ENCODE assay signal across 14 cellular contexts in genomic region chr9:134546231-134546731, GRCh38.
DNase-seq lines count a peak whose midpoint lies in the region; ATAC-seq and TF ChIP-seq lines count a peak whose summit lies in the region.
"Had no signal": no experiment of that assay in that cellular context is flagged by ENCODE, and none has a peak within 500 bp of the region (broad histone marks: within the 10 kb centered on the region; RNA-seq: fewer than 3 reads in every experiment).

No MANE protein-coding gene starts in this region.

- H3K36me3 Mint-ChIP-seq in activated T-cell treated with anti-CD3 and anti-CD28 coated beads, Interleukin-2, amount 50 U/mL, for 24 hours (ENCODE audit: low read depth): no peaks in the 10 kb centered on the region
- H3K36me3 Mint-ChIP-seq: stimulated activated memory B cell treated with anti-CD40 and anti-IgM and Interleukin-4, amounts not matched to agents 10 μg/mL and 1 μg/mL and 100 μg/mL, for 72 hours had no signal

- H2AK5ac ChIP-seq in trophoblast cell (ENCODE audit: low read length): peak overlapping the region; percentile 67

- ATAC-seq in heart left ventricle (peak in 3 of 4 donors; percentile 22 to 53 (median 47)), HG03039 (IDR thresholded peaks at IDR 0.05; ENCODE audit: unreplicated experiment) (no peak)
- ATAC-seq: stimulated activated memory B cell treated with anti-CD40 and anti-IgM and Interleukin-4, amounts not matched to agents 10 μg/mL and 1 μg/mL and 100 μg/mL, for 72 hours had no signal

- H3K4me3 Mint-ChIP-seq in activated T-cell treated with anti-CD3 and anti-CD28 coated beads, Interleukin-2, amount 50 U/mL, for 24 hours: no peak overlapping the region
- H3K4me3 Mint-ChIP-seq: B cell; stimulated activated memory B cell treated with anti-CD40 and anti-IgM and Interleukin-4, amounts not matched to agents 10 μg/mL and 1 μg/mL and 100 μg/mL, for 72 hours had no signal

- TF ChIP-seq POLR2A in heart left ventricle (IDR thresholded peaks at IDR 0.05): no peak

- H3K79me2 ChIP-seq in trophoblast cell (ENCODE audit: control insufficient read depth, insufficient read depth, low read length, poor library complexity): peaks cover 7% of the 10 kb centered on the region

- H3K27me3 Mint-ChIP-seq in activated T-cell treated with anti-CD3 and anti-CD28 coated beads, Interleukin-2, amount 50 U/mL, for 24 hours: peaks cover 10% of the 10 kb centered on the region

- 37 to 49% (median 45%) methylated on average over 10 to 14 of the region's 14 CpGs for WGBS in heart left ventricle, 4 donors
- WGBS in trophoblast cell (ENCODE audit: extremely low coverage, insufficient coverage, insufficient read length): no CpG with 5 or more reads among the region's 14 CpGs

- no peaks in the 10 kb centered on the region for H3K4me1 Mint-ChIP-seq in activated T-cell treated with anti-CD3 and anti-CD28 coated beads, Interleukin-2, amount 50 U/mL, for 24 hours (ENCODE audit: low read depth)
- H3K4me1 Mint-ChIP-seq: B cell; stimulated activated memory B cell treated with anti-CD40 and anti-IgM and Interleukin-4, amounts not matched to agents 10 μg/mL and 1 μg/mL and 100 μg/mL, for 72 hours had no signal

- no peak overlapping the region for H3K4ac ChIP-seq in trophoblast cell (ENCODE audit: low read depth, low read length)

- H2BK12ac ChIP-seq in trophoblast cell (ENCODE audit: low read length): peak overlapping the region; percentile 78

- H3K9me3 Mint-ChIP-seq in activated T-cell treated with anti-CD3 and anti-CD28 coated beads, Interleukin-2, amount 50 U/mL, for 24 hours: no peaks in the 10 kb centered on the region

- H3K14ac ChIP-seq in trophoblast cell (ENCODE audit: low read length): peak overlapping the region; percentile 71

- H3K4me1 ChIP-seq in heart left ventricle (peaks cover 0 to 25% (median 0%) of the 10 kb centered on the region in 12 donors), trophoblast cell (ENCODE audit: control insufficient read depth in 1 of 2, insufficient read depth in 2 of 2, low read length in 2 of 2) (peaks cover 27 to 32% of the 10 kb centered on the region in 2 experiments)

- peaks cover 0 to 31% (median 2%) of the 10 kb centered on the region in 9 donors for H3K27me3 ChIP-seq in heart left ventricle
- no peaks in the 10 kb centered on the region for H3K27me3 ChIP-seq in trophoblast cell (ENCODE audit: insufficient read depth, low read length)
- H3K27me3 ChIP-seq: cardiac muscle cell had no signal

- DNase-seq in AG08396 (ENCODE audit: low spot score) (peak; percentile 56), astrocyte of the cerebellum (ENCODE audit: low read depth) (peak; percentile 72), heart left ventricle (peak in 1 of 5 donors; percentile 29), trophoblast cell (no peak), amniotic stem cell (lab: John Stamatoyannopoulos, UW) (no peak), Kasumi-1 (lab: John Stamatoyannopoulos, UW) (no peak)
- DNase-seq in activated T-cell treated with anti-CD3 and anti-CD28 coated beads, Interleukin-2, amount 50 U/mL, for 24 hours: no peak
- DNase-seq: activated CD8-positive, alpha-beta memory T cell treated with anti-CD3 and anti-CD28 coated beads, Interleukin-2, amount 50 U/mL, for 48 hours; Karpas-422; OCI-M1 had no signal

- no peak overlapping the region for H3K9ac ChIP-seq in trophoblast cell (ENCODE audit: low read length)

- no peak overlapping the region for H3K4me3 ChIP-seq in astrocyte of the cerebellum (ENCODE audit: low read depth, low read length)
- H3K4me3 ChIP-seq in heart left ventricle: peak overlapping the region in 2 of 12 donors; percentile 23 to 29
- H3K4me3 ChIP-seq in trophoblast cell (ENCODE audit: low read depth, low read length): no peak overlapping the region
- H3K4me3 ChIP-seq: cardiac muscle cell had no signal

- peak overlapping the region; percentile 89 for H4K91ac ChIP-seq in trophoblast cell (ENCODE audit: low read depth, low read length)

- H3K36me3 ChIP-seq in heart left ventricle (no peaks in the 10 kb centered on the region), trophoblast cell (ENCODE audit: control insufficient read depth in 1 of 2, insufficient read depth in 2 of 2, low read length in 2 of 2) (no peaks in the 10 kb centered on the region)
- H3K36me3 ChIP-seq: cardiac muscle cell had no signal

- no peak overlapping the region for H4K12ac ChIP-seq in trophoblast cell (ENCODE audit: low read depth, low read length)

- intact Hi-C loops in heart left ventricle (cut with DNase I): no loop called here

- TF ChIP-seq CTCF in astrocyte of the cerebellum (IDR thresholded peaks at IDR 0.05; ENCODE audit: low read depth, low read length, missing control alignments): no peak
- TF ChIP-seq CTCF in heart left ventricle (IDR thresholded peaks at IDR 0.05): no peak

- H3K23ac ChIP-seq in trophoblast cell (ENCODE audit: low read length): no peak overlapping the region

- H3K4me2 ChIP-seq in trophoblast cell (ENCODE audit: low read length): no peak overlapping the region

- peak overlapping the region; percentile 2 for H4K8ac ChIP-seq in trophoblast cell (ENCODE audit: low read depth, low read length)

- in situ Hi-C loops in astrocyte of the cerebellum (cut with HindIII; ENCODE audit: low sequenced_read_pairs): no loop called here

- H3K27ac ChIP-seq in heart left ventricle (peak overlapping the region in 9 of 12 donors; percentile 44 to 82 (median 59)), trophoblast cell (ENCODE audit: low read depth, low read length) (peak overlapping the region; percentile 13)
- H3K27ac ChIP-seq: cardiac muscle cell had no signal

- H3K9me3 ChIP-seq in heart left ventricle (no peaks in the 10 kb centered on the region), trophoblast cell (ENCODE audit: insufficient read depth, low read depth, low read length) (peaks cover 3% of the 10 kb centered on the region)

- H2AFZ ChIP-seq in trophoblast cell (ENCODE audit: insufficient read depth, low read length, poor library complexity): no peak overlapping the region

- peak overlapping the region; percentile 28 for H2BK120ac ChIP-seq in trophoblast cell (ENCODE audit: insufficient read depth, low read length, poor library complexity)

- peak overlapping the region; percentile 2 for H2BK5ac ChIP-seq in trophoblast cell (ENCODE audit: low read depth, low read length, poor library complexity)

- H3K27ac Mint-ChIP-seq in activated T-cell treated with anti-CD3 and anti-CD28 coated beads, Interleukin-2, amount 50 U/mL, for 24 hours: no peak overlapping the region
- H3K27ac Mint-ChIP-seq: B cell; stimulated activated memory B cell treated with anti-CD40 and anti-IgM and Interleukin-4, amounts not matched to agents 10 μg/mL and 1 μg/mL and 100 μg/mL, for 72 hours had no signal

- peak overlapping the region; percentile 61 for H3K18ac ChIP-seq in trophoblast cell (ENCODE audit: low read length)

- peaks cover 35% of the 10 kb centered on the region for H3K79me1 ChIP-seq in trophoblast cell (ENCODE audit: low read length)

Comparison
In these comparisons a context has a peak if more than half of its experiments do, and no peak if none do; other contexts are left out.
1. DNase-seq: peak in AG08396 (single experiment) and astrocyte of the cerebellum (single experiment); none in trophoblast cell (0 of 2), activated T-cell treated with anti-CD3 and anti-CD28 coated beads, Interleukin-2, amount 50 U/mL, for 24 hours (single experiment), amniotic stem cell (single experiment) and Kasumi-1 (0 of 2).